11 cellular contexts compared by ENCODE assay signal in genomic region chr3:68614087-68614486, GRCh38.
"Had no signal": no experiment of that assay in that cellular context is flagged by ENCODE, and none has a peak within 500 bp of the region (broad histone marks: within the 10 kb centered on the region; RNA-seq: fewer than 3 reads in every experiment).

No MANE protein-coding gene starts in this region.

- DNase-seq: GM23248, GOT3, H7, H9, HCEC 1CT, HFFc6 had no signal

- H2AFZ ChIP-seq: GM23248, GM23338 had no signal

- FAIRE-seq: H1, H54 had no signal

- H3K27ac ChIP-seq: GM23248 had no signal

- H3K4me2 ChIP-seq: GM23338 had no signal

- H3K4me3 ChIP-seq: GM23248, GM23338, HAP-1 had no signal

- ATAC-seq: GM23338, HCT116 had no signal

- H3K9me3 ChIP-seq: HAP-1 had no signal

- H3K36me3 ChIP-seq: HAP-1 had no signal

- H3K4me1 ChIP-seq: HAP-1 had no signal

- H3K9ac ChIP-seq: GM23248 had no signal
